In the genomic region with DNA sequence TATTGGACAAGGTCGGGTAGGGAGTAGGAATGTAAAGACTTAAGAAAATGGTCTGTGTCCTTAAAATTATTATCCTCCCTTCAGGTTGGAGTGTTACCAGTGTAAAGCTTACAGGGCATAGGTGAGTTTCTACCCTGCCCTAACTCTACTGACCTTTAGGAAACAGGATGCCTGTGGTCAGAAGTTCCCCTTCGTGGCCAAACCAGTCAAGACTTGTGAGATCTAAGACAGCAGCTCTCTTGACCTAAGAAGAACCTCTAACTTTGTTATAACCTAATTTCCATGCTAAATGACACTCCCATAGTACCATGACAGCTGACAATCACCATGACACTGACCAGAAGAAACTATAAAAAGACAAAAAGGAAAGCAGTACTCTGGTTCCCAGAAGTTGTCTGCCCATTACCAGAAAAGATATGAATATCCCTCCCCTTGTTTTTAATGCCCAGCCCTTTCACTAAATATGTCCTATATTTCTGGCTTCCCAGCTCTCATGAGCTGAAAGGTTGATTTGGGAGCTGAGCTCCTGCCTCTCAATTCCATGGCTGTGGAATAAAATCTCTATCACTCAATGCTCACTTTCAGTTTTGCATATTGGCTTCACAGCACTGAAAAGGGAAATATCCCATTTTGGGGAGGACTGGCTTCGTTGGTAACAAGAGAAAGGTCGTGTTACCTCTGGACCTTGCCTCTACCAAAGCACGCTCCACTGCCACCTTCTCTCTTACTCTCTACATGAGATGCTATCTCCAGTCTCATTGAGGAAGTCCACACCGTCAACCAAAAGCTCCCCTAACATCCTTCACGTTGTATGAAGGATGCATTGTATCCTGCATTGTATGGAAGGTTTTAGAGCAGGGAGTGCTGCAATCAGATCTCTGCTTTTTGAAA, we compare ENCODE assay signal across 12 cellular contexts.
A peak's percentile ranks its signal among the peaks of the same experiment; 100 is the strongest.
DNase-seq lines count a peak whose midpoint lies in the region; ATAC-seq and FAIRE-seq lines count a peak whose summit lies in the region.
"Had no signal": no experiment of that assay in that cellular context is flagged by ENCODE, and none has a peak within 500 bp of the region (broad histone marks: within the 10 kb centered on the region; RNA-seq: fewer than 3 reads in every experiment).

No MANE protein-coding gene starts in this region.

- no peak for FAIRE-seq in frontal cortex (lab: Jason Lieb, UNC)

- H3K27me3 Mint-ChIP-seq in activated naive CD4-positive, alpha-beta T cell treated with anti-CD3 and anti-CD28 coated beads, Interleukin-2, amount 10 ng/mL, durations not matched to agents 7 days and 5 days = no peaks in the 10 kb centered on the region
- H3K27me3 Mint-ChIP-seq: B cell had no signal

- ATAC-seq in GM18502 (IDR thresholded peaks at IDR 0.05; ENCODE audit: poor library complexity, unreplicated experiment) = peak; percentile 84
- peak; percentile 89 for ATAC-seq in GM19467 (IDR thresholded peaks at IDR 0.05; ENCODE audit: unreplicated experiment)
- ATAC-seq in HG02943 (IDR thresholded peaks at IDR 0.05; ENCODE audit: low read depth, unreplicated experiment) = peak; percentile 84
- peak; percentile 83 for ATAC-seq in HG03575 (IDR thresholded peaks at IDR 0.05; ENCODE audit: extremely low read depth, insufficient number of reproducible peaks, low FRiP score, unreplicated experiment)

- no peak overlapping the region for H3K27ac Mint-ChIP-seq in activated naive CD4-positive, alpha-beta T cell treated with anti-CD3 and anti-CD28 coated beads, Interleukin-2, amount 10 ng/mL, durations not matched to agents 7 days and 5 days
- H3K27ac Mint-ChIP-seq: B cell; T-helper 2 cell treated with Interferon-gamma antibody and Interleukin-4, amounts not matched to agents 5 μg/mL and 100 μg/mL, for 36 hours had no signal

- no peak overlapping the region for H3K4me3 Mint-ChIP-seq in activated naive CD4-positive, alpha-beta T cell treated with anti-CD3 and anti-CD28 coated beads, Interleukin-2, amount 10 ng/mL, durations not matched to agents 7 days and 5 days
- H3K4me3 Mint-ChIP-seq: B cell; T-helper 2 cell treated with Interferon-gamma antibody and Interleukin-4, amounts not matched to agents 5 μg/mL and 100 μg/mL, for 36 hours had no signal

- no peaks in the 10 kb centered on the region for H3K4me1 Mint-ChIP-seq in activated naive CD4-positive, alpha-beta T cell treated with anti-CD3 and anti-CD28 coated beads, Interleukin-2, amount 10 ng/mL, durations not matched to agents 7 days and 5 days
- H3K4me1 Mint-ChIP-seq: B cell had no signal

- H3K36me3 Mint-ChIP-seq in activated naive CD4-positive, alpha-beta T cell treated with anti-CD3 and anti-CD28 coated beads, Interleukin-2, amount 10 ng/mL, durations not matched to agents 7 days and 5 days = no peaks in the 10 kb centered on the region

- CTCF ChIA-PET in activated naive CD4-positive, alpha-beta T cell treated with anti-CD3 and anti-CD28 coated beads, Interleukin-2, amount 10 ng/mL, durations not matched to agents 7 days and 5 days (lab: Charles Lee) = no interaction called here

- no peaks in the 10 kb centered on the region for H3K9me3 Mint-ChIP-seq in activated naive CD4-positive, alpha-beta T cell treated with anti-CD3 and anti-CD28 coated beads, Interleukin-2, amount 10 ng/mL, durations not matched to agents 7 days and 5 days
- H3K9me3 Mint-ChIP-seq: T-helper 2 cell treated with Interferon-gamma antibody and Interleukin-4, amounts not matched to agents 5 μg/mL and 100 μg/mL, for 36 hours had no signal

- no peak for DNase-seq in frontal cortex (ENCODE audit: low spot score in 2 of 2)
- no peak for DNase-seq in anterior cingulate cortex (lab: John Stamatoyannopoulos, UW)
- DNase-seq in inferior parietal cortex (ENCODE audit: extremely low spot score) = no peak
- no peak for DNase-seq in activated naive CD4-positive, alpha-beta T cell treated with anti-CD3 and anti-CD28 coated beads, Interleukin-2, amount 10 ng/mL, durations not matched to agents 7 days and 5 days
- DNase-seq: caudate nucleus; stimulated activated CD4-positive, alpha-beta T cell treated with anti-CD3 and anti-CD28 coated beads, Interleukin-2, amount 100 ng/mL, for 24 hours had no signal
